14 cellular contexts compared by ENCODE assay signal in the genomic region with DNA sequence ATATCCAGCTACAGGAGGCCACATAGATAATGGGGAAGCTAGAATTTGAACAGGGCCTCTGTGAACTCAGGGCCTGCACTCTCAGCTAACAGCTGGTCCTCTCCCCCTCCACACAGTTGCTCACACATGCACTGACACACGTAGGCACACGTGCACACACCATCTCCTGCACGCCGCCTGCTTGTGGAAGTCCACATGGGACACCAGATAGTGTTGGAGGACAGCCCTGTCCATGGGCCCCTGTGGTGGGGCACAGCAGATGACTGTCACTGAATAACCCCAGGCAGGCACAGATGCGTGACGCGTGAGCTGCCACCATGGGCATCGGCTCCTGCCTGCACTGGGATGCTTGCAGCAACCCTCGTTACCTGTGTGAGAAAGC. TPM values are rescaled to one million over a fixed set of nuclear protein-coding genes. Genes with fewer than 3 reads are reported as not detected.
A peak's percentile ranks its signal among the peaks of the same experiment; 100 is the strongest.
DNase-seq lines count a peak whose midpoint lies in the region; ATAC-seq, FAIRE-seq and TF ChIP-seq lines count a peak whose summit lies in the region.
"Had no signal": no experiment of that assay in that cellular context is flagged by ENCODE, and none has a peak within 500 bp of the region (broad histone marks: within the 10 kb centered on the region; RNA-seq: fewer than 3 reads in every experiment).

No MANE protein-coding gene starts in this region.

- SMC1A ChIA-PET in GM12878 (lab: Charles Lee; ENCODE audit: uncharacterized antibody, unreplicated experiment): no interaction called here

- H3K9ac ChIP-seq in IMR-90 (ENCODE audit: low read depth, low read length) (peak overlapping the region; percentile 36), GM12878 (ENCODE audit: control insufficient read depth, insufficient read depth, low read length) (no peak overlapping the region), mesenchymal stem cell (ENCODE audit: low read length) (peak overlapping the region; percentile 49)

- no peak for FAIRE-seq in GM12878 (lab: Jason Lieb, UNC)

- peak overlapping the region; percentile 86 for H3K23ac ChIP-seq in IMR-90 (ENCODE audit: low read depth, low read length)
- no peak overlapping the region for H3K23ac ChIP-seq in mesenchymal stem cell (ENCODE audit: low read length in 2 of 2)

- CTCF ChIA-PET in IMR-90 (lab: Yijun Ruan, JAX): interaction anchor here (0.7 to 1.1 kb wide), 2 partner anchors 10 to 14 kb away, joined by 3 to 4 read pairs; no protein-coding TSS in a partner anchor
- CTCF ChIA-PET in GM12878 (lab: Yijun Ruan, JAX): no interaction called here

- TF ChIP-seq RAD21 in IMR-90 (IDR thresholded peaks at IDR 0.05; ENCODE audit: low read length) (no peak), GM12878 (IDR thresholded peaks at IDR 0.05; ENCODE audit: insufficient read depth, low read depth, low read length) (no peak)

- H2BK12ac ChIP-seq in mesenchymal stem cell (ENCODE audit: low read length in 2 of 2): peak overlapping the region; percentile 1 to 15

- RAD21 ChIA-PET in GM12878 (lab: Charles Lee; ENCODE audit: unreplicated experiment): no interaction called here

- H4K5ac ChIP-seq in IMR-90 (ENCODE audit: low read depth, low read length): peak overlapping the region; percentile 81

- dilution Hi-C loops in IMR-90 (cut with HindIII; ENCODE audit: low sequenced_read_pairs, unreplicated experiment): no loop called here

- no peaks in the 10 kb centered on the region for H3K27me3 ChIP-seq in IMR-90 (ENCODE audit: control insufficient read depth, insufficient read depth, low read length)
- H3K27me3 ChIP-seq in GM12878 (replicated peaks in 1 of 2; ENCODE audit: control insufficient read depth in 2 of 2, insufficient read depth in 2 of 2, low read length in 1 of 2): no peaks in the 10 kb centered on the region
- no peaks in the 10 kb centered on the region for H3K27me3 ChIP-seq in mesenchymal stem cell (ENCODE audit: control insufficient read depth in 1 of 2, insufficient read depth in 1 of 2, low read length in 2 of 2)
- H3K27me3 ChIP-seq in tibial artery: no peaks in the 10 kb centered on the region
- H3K27me3 ChIP-seq: uterus had no signal

- H4K8ac ChIP-seq in IMR-90 (ENCODE audit: low read depth in 2 of 2, low read length in 2 of 2): peak overlapping the region; percentile 17 to 79; a peak in 2 of 4 replicates
- peak overlapping the region; percentile 4 for H4K8ac ChIP-seq in mesenchymal stem cell (ENCODE audit: low read length)

- no peak for TF ChIP-seq EP300 in GM12878 (IDR thresholded peaks at IDR 0.05; ENCODE audit: borderline replicate concordance in 1 of 2, control insufficient read depth in 1 of 2, low read depth in 2 of 2, low read length in 2 of 2)

- peak overlapping the region; percentile 84 for H2BK20ac ChIP-seq in IMR-90 (ENCODE audit: low read depth, low read length)

- DNase-seq in IMR-90: no peak
- no peak for DNase-seq in GM12878 (ENCODE audit: low read depth, low spot score)
- no peak for DNase-seq in mesenchymal stem cell
- peak in 1 of 2 donors; percentile 53 for DNase-seq in tibial artery
- no peak for DNase-seq in activated naive CD4-positive, alpha-beta T cell (lab: John Stamatoyannopoulos, UW)
- DNase-seq: activated CD4-positive, CD25-positive, alpha-beta regulatory T cell treated with anti-CD3 and anti-CD28 coated beads, Interleukin-2, amount 50 U/mL, for 72 hours; NCI-H1092 treated with DMSO at 0.1 percent for 48 hours; NCI-H2171 treated with DMSO at 0.1 percent for 48 hours; stimulated activated CD4-positive, alpha-beta T cell treated with anti-CD3 and anti-CD28 coated beads, Interleukin-1b, Interleukin-23, amount 100 ng/mL, for 48 hours; uterus had no signal

- H3K14ac ChIP-seq in IMR-90 (replicated peaks; ENCODE audit: low read depth, low read length) (peak overlapping the region; percentile 91), mesenchymal stem cell (ENCODE audit: low read length in 2 of 2) (peak overlapping the region in 1 of 2 experiments; percentile 5)

- BruUV-seq in IMR-90 (replicated peaks; lab: Mats Ljungman, UMichigan) (no TSS peak), GM12878 (replicated peaks; lab: Mats Ljungman, UMichigan) (TSS peak; percentile 9)

- no peak for TF ChIP-seq POLR2A in IMR-90 (IDR thresholded peaks at IDR 0.05; ENCODE audit: low read depth, low read length)
- TF ChIP-seq POLR2A in GM12878 (IDR thresholded peaks at IDR 0.05; ENCODE audit: low read depth, low read length): no peak

- in situ Hi-C loops in IMR-90 (cut with MboI; ENCODE audit: low sequenced_read_pairs) (no loop called here), GM12878 (cut with MboI) (loop anchor here (25.0 kb wide), 1 partner anchor 1354 kb away; no protein-coding TSS in a partner anchor)

- 93% methylated on average over 5 of the region's 9 CpGs; no CpG with 5 or more reads in 1 of the 2 experiments for WGBS in IMR-90 (ENCODE audit: extremely low coverage in 2 of 2, insufficient read length in 1 of 2), 2 experiments
- WGBS in GM12878 (ENCODE audit: insufficient coverage, insufficient replicate concordance, low lambda C conversion rate, missing lambda C conversion rate): 96% methylated on average over 9 of the region's 9 CpGs
- over 99% methylated on average over 9 of the region's 9 CpGs for WGBS in mesenchymal stem cell

- peak overlapping the region; percentile 92 for H3K27ac ChIP-seq in IMR-90 (ENCODE audit: insufficient read depth, low read length)
- no peak overlapping the region for H3K27ac ChIP-seq in GM12878 (ENCODE audit: control insufficient read depth, insufficient read depth)
- no peak overlapping the region for H3K27ac ChIP-seq in mesenchymal stem cell (ENCODE audit: low read length, poor library complexity, severe bottlenecking)
- peak overlapping the region; percentile 62 to 78 for H3K27ac ChIP-seq in tibial artery
- H3K27ac ChIP-seq: PC-9 had no signal

- peak overlapping the region; percentile 96 for H3K4ac ChIP-seq in IMR-90 (ENCODE audit: low read depth, low read length)
- H3K4ac ChIP-seq in mesenchymal stem cell (ENCODE audit: low read depth in 1 of 2, low read length in 2 of 2): peak overlapping the region; percentile 18 to 63

- H2AFZ ChIP-seq in IMR-90 (replicated peaks; ENCODE audit: low read length, poor library complexity) (peak overlapping the region; percentile 82), GM12878 (ENCODE audit: control insufficient read depth, low read depth, low read length) (no peak overlapping the region), mesenchymal stem cell (ENCODE audit: low read depth, low read length) (no peak overlapping the region)
- H2AFZ ChIP-seq: PC-9 had no signal

- H2AK9ac ChIP-seq in IMR-90 (replicated peaks; ENCODE audit: low read depth, low read length, poor library complexity): peak overlapping the region; percentile 94

- no peak overlapping the region for H3K4me2 ChIP-seq in IMR-90 (ENCODE audit: low read depth, low read length)
- no peak overlapping the region for H3K4me2 ChIP-seq in GM12878 (ENCODE audit: control insufficient read depth, insufficient read depth)
- no peak overlapping the region for H3K4me2 ChIP-seq in mesenchymal stem cell (ENCODE audit: low read length, poor library complexity, severe bottlenecking)

- peaks cover 24% of the 10 kb centered on the region for H3K9me1 ChIP-seq in IMR-90 (ENCODE audit: insufficient read depth, low read length)

- peak overlapping the region; percentile 98 for H2BK5ac ChIP-seq in IMR-90 (ENCODE audit: low read depth, low read length, poor library complexity, severe bottlenecking)
- H2BK5ac ChIP-seq in mesenchymal stem cell (ENCODE audit: low read depth, low read length, poor library complexity, severe bottlenecking): no peak overlapping the region

- intact Hi-C loops in IMR-90 (cut with micrococcal nuclease): loop anchor here (5.0 kb wide), 1 partner anchor 186 kb away; no protein-coding TSS in a partner anchor
- intact Hi-C loops in GM12878 (cut with micrococcal nuclease; ENCODE audit: unreplicated experiment): no loop called here
- intact Hi-C loops in tibial artery (cut with DNase I; ENCODE audit: low total_unique reads): loop anchor here (10.0 kb wide), 1 partner anchor 1612 kb away; no protein-coding TSS in a partner anchor

- peaks cover 5 to 45% of the 10 kb centered on the region in 2 experiments; a peak in 3 of 4 replicates for H3K79me1 ChIP-seq in IMR-90 (ENCODE audit: low read depth in 1 of 2, low read length in 2 of 2)
- peaks cover 13% of the 10 kb centered on the region for H3K79me1 ChIP-seq in mesenchymal stem cell (replicated peaks; ENCODE audit: low read length, poor library complexity, severe bottlenecking)

- no peak for ATAC-seq in IMR-90 (ENCODE audit: low read depth)
- no peak for ATAC-seq in GM12878
- no peak for ATAC-seq in HG03521 (IDR thresholded peaks at IDR 0.05; ENCODE audit: unreplicated experiment)
- ATAC-seq in HG02763 (IDR thresholded peaks at IDR 0.05; ENCODE audit: unreplicated experiment): no peak

- H4K20me1 ChIP-seq in IMR-90 (ENCODE audit: insufficient read depth, low read length) (no peaks in the 10 kb centered on the region), GM12878 (ENCODE audit: control insufficient read depth, insufficient read depth) (no peaks in the 10 kb centered on the region)

- H3K4me1 ChIP-seq in IMR-90 (ENCODE audit: control insufficient read depth, insufficient read depth, low read length) (peaks cover 28% of the 10 kb centered on the region), GM12878 (ENCODE audit: control insufficient read depth, insufficient read depth, low read length) (peaks cover 7% of the 10 kb centered on the region), mesenchymal stem cell (ENCODE audit: control insufficient read depth, insufficient read depth, low read depth, low read length) (peaks cover 32% of the 10 kb centered on the region), tibial artery (peaks cover 0 to 62% (median 18%) of the 10 kb centered on the region in 4 donors)

- H3K79me2 ChIP-seq in GM12878 (ENCODE audit: control insufficient read depth, insufficient read depth, low read length): no peaks in the 10 kb centered on the region

- POLR2A ChIA-PET in IMR-90 (lab: Charles Lee; ENCODE audit: unreplicated experiment) (no interaction called here), GM12878 (lab: Charles Lee) (no interaction called here)

- H3K9me3 ChIP-seq in IMR-90 (ENCODE audit: control insufficient read depth, insufficient read depth, low read length) (no peaks in the 10 kb centered on the region), GM12878 (replicated peaks; ENCODE audit: control insufficient read depth, insufficient read depth, low read length) (no peaks in the 10 kb centered on the region), mesenchymal stem cell (ENCODE audit: control insufficient read depth, low read length) (no peaks in the 10 kb centered on the region), tibial artery (no peaks in the 10 kb centered on the region)
- H3K9me3 ChIP-seq: HAP-1, uterus had no signal

- H2BK15ac ChIP-seq in IMR-90 (ENCODE audit: low read depth, low read length) (peak overlapping the region; percentile 58; the same call in 2 of the 3 replicates), mesenchymal stem cell (ENCODE audit: low read depth, poor library complexity, severe bottlenecking) (no peak overlapping the region)

- H2BK120ac ChIP-seq in IMR-90 (ENCODE audit: low read depth, low read length) (peak overlapping the region; percentile 95), mesenchymal stem cell (ENCODE audit: low read depth, low read length) (peak overlapping the region; percentile 1)

- H4K91ac ChIP-seq in IMR-90 (ENCODE audit: insufficient read depth, low read depth, low read length) (peak overlapping the region; percentile 93), mesenchymal stem cell (ENCODE audit: low read length) (peak overlapping the region; percentile 55)

- TF ChIP-seq CTCF in IMR-90 (conservative IDR thresholded peaks at IDR 0.05; ENCODE audit: low read depth, low read length) (no peak), GM12878 (IDR thresholded peaks at IDR 0.05 in 2 of 3, conservative IDR thresholded peaks at IDR 0.05 in 1 of 3; ENCODE audit: control insufficient read depth in 2 of 3, extremely low read depth in 1 of 3, insufficient read depth in 1 of 3, low read depth in 3 of 3, low read length in 3 of 3) (no peak), tibial artery (IDR thresholded peaks at IDR 0.05) (no peak)

- no peak overlapping the region for H3K4me3 ChIP-seq in IMR-90 (ENCODE audit: insufficient read depth, low read depth, low read length)
- no peak overlapping the region for H3K4me3 ChIP-seq in GM12878
- no peak overlapping the region for H3K4me3 ChIP-seq in mesenchymal stem cell (ENCODE audit: insufficient read depth in 1 of 2, low read depth in 1 of 2, low read length in 2 of 2)
- no peak overlapping the region for H3K4me3 ChIP-seq in tibial artery
- H3K4me3 ChIP-seq: HAP-1, PC-9, uterus had no signal

- H2AK5ac ChIP-seq in IMR-90 (ENCODE audit: low read depth, low read length) (peak overlapping the region; percentile 96), mesenchymal stem cell (ENCODE audit: low read length, severe bottlenecking) (no peak overlapping the region)

- H3K18ac ChIP-seq in IMR-90 (ENCODE audit: low read depth, low read length): peak overlapping the region; percentile 89
- H3K18ac ChIP-seq in mesenchymal stem cell (ENCODE audit: low read depth in 1 of 2, low read length in 2 of 2): peak overlapping the region; percentile 3 to 17

- H3K56ac ChIP-seq in IMR-90 (ENCODE audit: extremely low read depth, insufficient read depth, low read length): peak overlapping the region; percentile 42; the same call in 1 of the 2 replicates

- H3K36me3 ChIP-seq in IMR-90 (ENCODE audit: control insufficient read depth, insufficient read depth, low read length) (peaks cover 32% of the 10 kb centered on the region), GM12878 (ENCODE audit: control insufficient read depth in 2 of 2, insufficient read depth in 2 of 2, low read length in 1 of 2) (peaks cover 2 to 4% of the 10 kb centered on the region in 2 experiments; a peak in 2 of 4 replicates), mesenchymal stem cell (ENCODE audit: control insufficient read depth in 1 of 2, insufficient read depth in 2 of 2, low read depth in 1 of 2, low read length in 2 of 2) (peaks cover 55 to 69% of the 10 kb centered on the region in 2 experiments), tibial artery (peaks cover 26 to 87% (median 78%) of the 10 kb centered on the region in 3 donors)
- H3K36me3 ChIP-seq: uterus had no signal

RNA-seq across cellular contexts. Expression of gene ADI1, which starts 52.9 kb away (rescaled TPM):
- total RNA-seq in IMR-90 (2012; rRNA removed) (43.2 and 49.7 TPM in 2 replicates), GM12878 (2014; rRNA removed) (15.9 and 19.3 TPM in 2 replicates), GM12878 (2014; rRNA removed; fragmentation: Illumina TruSeq; extraction: Trizol) (15.0 and 15.6 TPM in 2 replicates), GM12878 (2021) (17.5 and 20.6 TPM in 2 replicates)
- polyA plus RNA-seq in IMR-90 (2012; rRNA removed) (40.7 and 46.0 TPM in 2 replicates), GM12878 (2011; rRNA removed) (18.4 and 20.0 TPM in 2 replicates), GM12878 (2014; fragmentation: Illumina TruSeq; extraction: Trizol) (16.1 and 19.8 TPM in 2 replicates), GM12878 (2014; fragmentation: Nextera tagmentation; extraction: Ambion mirVana) (10 to 100 TPM in 1 of 2 experiments, 1 to 10 TPM in 1; 4.4 to 12.4 TPM), GM12878 (2014; rRNA removed) (16.9 and 17.0 TPM in 2 replicates), GM12878 (2016; fragmentation: Nextera tagmentation; extraction: Ambion mirVana) (10 to 100 TPM; 74.4 to 78.7 TPM)
- polyA plus RNA-seq in IMR-90 (2012; cell fraction: cytosol; rRNA removed): 29.8 and 43.8 TPM in 2 replicates
- polyA plus RNA-seq in IMR-90 (2012; cell fraction: nucleus; rRNA removed; ENCODE audit: low replicate concordance): 17.0 and 52.0 TPM in 2 replicates
- 3.7 and 4.0 TPM in 2 replicates for total RNA-seq in GM12878 (2013; cell fraction: nucleolus; rRNA removed)
- polyA plus RNA-seq in GM12878 (2011; ENCODE audit: low read depth): 7.0 TPM
- 16.3 and 19.4 TPM in 2 replicates for polyA plus RNA-seq in GM12878 (2011; cell fraction: cytosol; rRNA removed)
- 13.3 and 14.5 TPM in 2 replicates for polyA plus RNA-seq in GM12878 (2011; cell fraction: nucleus; rRNA removed)
- 12.1 and 12.4 TPM in 2 replicates for polyA plus RNA-seq in GM12878 (2012)
- 9.1 TPM in 2 replicates for polyA minus RNA-seq in GM12878 (2011; rRNA and poly(A)+ RNA removed)
- 4.1 and 4.9 TPM in 2 replicates for polyA minus RNA-seq in GM12878 (2011; cell fraction: cytosol; rRNA and poly(A)+ RNA removed)
- 2.1 and 5.4 TPM in 2 replicates for polyA minus RNA-seq in GM12878 (2011; cell fraction: nucleus; rRNA and poly(A)+ RNA removed)
- polyA plus RNA-seq in mesenchymal stem cell (2013, experiment 1 of 2): 59.5 TPM
- polyA plus RNA-seq in mesenchymal stem cell (2013, experiment 2 of 2): 60.1 TPM

Comparison
In these comparisons a context has a peak if more than half of its experiments do, and no peak if none do; other contexts are left out.
1. H3K27ac ChIP-seq: peak in IMR-90 (single experiment) and tibial artery (2 of 2); none in GM12878 (single experiment) and mesenchymal stem cell (single experiment).